In genomic region chr5:123455640-123456039, GRCh38 we compare ENCODE assay signal across 11 cellular contexts. TPM values are rescaled to one million over a fixed set of nuclear protein-coding genes. Genes with fewer than 3 reads are reported as not detected.
DNase-seq lines count a peak whose midpoint lies in the region; ATAC-seq and TF ChIP-seq lines count a peak whose summit lies in the region.
"Had no signal": no experiment of that assay in that cellular context is flagged by ENCODE, and none has a peak within 500 bp of the region (broad histone marks: within the 10 kb centered on the region; RNA-seq: fewer than 3 reads in every experiment).

No MANE protein-coding gene starts in this region.

- no peak overlapping the region for H3K4me3 ChIP-seq in GM06990 (replicated peaks; ENCODE audit: low read depth, low read length)
- H3K4me3 ChIP-seq in left lung: no peak overlapping the region
- H3K4me3 ChIP-seq: adrenal gland, heart right ventricle had no signal

- DNase-seq in GM06990 (ENCODE audit: extremely low read depth, insufficient read length) (no peak), NOMO-1 treated with dmso at 0.1 percent for 144 hours (lab: John Stamatoyannopoulos, UW; ENCODE audit: unreplicated experiment) (peak; percentile 64), 8988T (no peak), pons (ENCODE audit: low spot score) (no peak), left lung (no peak), activated gamma-delta T cell treated with Interleukin-2 at 50 U/mL for 16 hours (no peak)
- DNase-seq: adrenal gland, heart right ventricle, SW 1271 had no signal

- no peaks in the 10 kb centered on the region for H3K9me3 ChIP-seq in left lung
- H3K9me3 ChIP-seq: adrenal gland had no signal

- H3K27ac ChIP-seq in left lung: no peak overlapping the region
- H3K27ac ChIP-seq: adrenal gland, heart right ventricle had no signal

- H3K27me3 ChIP-seq in GM06990 (replicated peaks; ENCODE audit: control insufficient read depth, insufficient read depth, low read length) (no peaks in the 10 kb centered on the region), left lung (no peaks in the 10 kb centered on the region)
- H3K27me3 ChIP-seq: adrenal gland, heart right ventricle had no signal

- ATAC-seq in GM19452 (IDR thresholded peaks at IDR 0.05; ENCODE audit: unreplicated experiment) (peak; percentile 90), HG03060 (IDR thresholded peaks at IDR 0.05; ENCODE audit: low read depth, unreplicated experiment) (peak; percentile 86), left lung (no peak)

- peak; percentile 47 for TF ChIP-seq CTCF in GM06990 (IDR thresholded peaks at IDR 0.05; ENCODE audit: insufficient read depth, low read length, poor library complexity, severe bottlenecking)
- no peak for TF ChIP-seq CTCF in left lung (IDR thresholded peaks at IDR 0.05)

- intact Hi-C loops in left lung (cut with DNase I): no loop called here

- H3K4me1 ChIP-seq in left lung: no peaks in the 10 kb centered on the region

- no peaks in the 10 kb centered on the region for H3K36me3 ChIP-seq in GM06990 (ENCODE audit: control insufficient read depth, insufficient read depth, low read length)
- H3K36me3 ChIP-seq in left lung: no peaks in the 10 kb centered on the region
- H3K36me3 ChIP-seq: adrenal gland, heart right ventricle had no signal

RNA-seq across cellular contexts. Expression of gene CEP120, which starts 32.4 kb away (rescaled TPM):
- 10 to 100 TPM; 14.2 to 17.9 TPM for total RNA-seq in left lung

RNA-seq across cellular contexts. Expression of gene CSNK1G3, which starts 56.3 kb away (rescaled TPM):
- 10 to 100 TPM; 36.1 to 39.9 TPM for total RNA-seq in left lung
